In genomic region chr7:101179117-101179779, GRCh38 we compare ENCODE assay signal across 10 cellular contexts. TPM values are rescaled to one million over a fixed set of nuclear protein-coding genes. Genes with fewer than 3 reads are reported as not detected.
DNase-seq lines count a peak whose midpoint lies in the region; ATAC-seq and TF ChIP-seq lines count a peak whose summit lies in the region.
"Had no signal": no experiment of that assay in that cellular context is flagged by ENCODE, and none has a peak within 500 bp of the region (broad histone marks: within the 10 kb centered on the region; RNA-seq: fewer than 3 reads in every experiment).

No MANE protein-coding gene starts in this region.

- no peak for ATAC-seq in GM21515 (IDR thresholded peaks at IDR 0.05; ENCODE audit: unreplicated experiment)

- H3K4me3 Mint-ChIP-seq in chondrocyte (ENCODE audit: unreplicated experiment) = peak overlapping the region; percentile 55
- H3K4me3 Mint-ChIP-seq: activated CD4-positive, alpha-beta memory T cell treated with anti-CD3 and anti-CD28 coated beads, Interleukin-2, amount 10 ng/mL, durations not matched to agents 7 days and 5 days had no signal

- H2BK15ac ChIP-seq in neuronal stem cell (ENCODE audit: low read length) = peak overlapping the region; percentile 96

- peak; percentile 20 for DNase-seq in NCI-H510A treated with DMSO at 0.1 percent for 48 hours (lab: John Stamatoyannopoulos, UW)
- DNase-seq in NCI-H510A (lab: John Stamatoyannopoulos, UW) = no peak
- peak; percentile 61 for DNase-seq in NCI-H1092 treated with DMSO at 0.1 percent for 48 hours (lab: John Stamatoyannopoulos, UW)
- DNase-seq in chondrocyte (ENCODE audit: low spot score) = no peak
- DNase-seq in neuronal stem cell (ENCODE audit: low spot score) = no peak
- no peak for DNase-seq in MV-4-11 (lab: John Stamatoyannopoulos, UW)
- DNase-seq in KBM-7 = no peak
- DNase-seq: activated CD4-positive, alpha-beta memory T cell treated with anti-CD3 and anti-CD28 coated beads, Interleukin-2, amount 10 ng/mL, durations not matched to agents 7 days and 5 days had no signal

- peak overlapping the region; percentile 96 for H3K23ac ChIP-seq in neuronal stem cell (ENCODE audit: low read depth, low read length, poor library complexity)

- peaks cover 11% of the 10 kb centered on the region for H3K4me1 Mint-ChIP-seq in chondrocyte (ENCODE audit: low read depth)

- no CpG with 5 or more reads among the region's 28 CpGs for WGBS in neuronal stem cell (ENCODE audit: extremely low coverage in 2 of 2, insufficient read length in 2 of 2, insufficient replicate concordance in 1 of 2), 2 donors

- H3K4ac ChIP-seq in neuronal stem cell (ENCODE audit: low read length) = peak overlapping the region; percentile 37

- peak overlapping the region; percentile 94 for H3K4me2 ChIP-seq in neuronal stem cell (ENCODE audit: insufficient read depth, low read length, poor library complexity, severe bottlenecking)

- H3K27me3 ChIP-seq in neuronal stem cell (ENCODE audit: control insufficient read depth in 3 of 3, insufficient read depth in 3 of 3, low read depth in 1 of 3, low read length in 3 of 3) = peaks cover 14 to 49% (median 48%) of the 10 kb centered on the region in 3 experiments

- no peaks in the 10 kb centered on the region for H3K9me3 Mint-ChIP-seq in chondrocyte (ENCODE audit: low read depth)
- H3K9me3 Mint-ChIP-seq: activated CD4-positive, alpha-beta memory T cell treated with anti-CD3 and anti-CD28 coated beads, Interleukin-2, amount 10 ng/mL, durations not matched to agents 7 days and 5 days had no signal

- no peak overlapping the region for H3K9ac ChIP-seq in neuronal stem cell (ENCODE audit: low read depth, low read length, poor library complexity)

- no peaks in the 10 kb centered on the region for H3K79me1 ChIP-seq in neuronal stem cell (ENCODE audit: low read depth, low read length)

- in situ Hi-C loops in KBM-7 (cut with MboI; ENCODE audit: low pct_unique_long_range_greater_than_20kb, low sequenced_read_pairs) = no loop called here

- no peak overlapping the region for H3K14ac ChIP-seq in neuronal stem cell (ENCODE audit: low read length)

- no peak overlapping the region for H3K27ac ChIP-seq in neuronal stem cell (replicated peaks; ENCODE audit: low read length)
- H3K27ac ChIP-seq: vagina had no signal

- peak overlapping the region; percentile 81 for H2AK5ac ChIP-seq in neuronal stem cell (ENCODE audit: low read depth, low read length)

- peaks cover 0 to 6% of the 10 kb centered on the region in 2 donors for H3K9me3 ChIP-seq in neuronal stem cell (replicated peaks in 1 of 2; ENCODE audit: control insufficient read depth in 2 of 2, insufficient read depth in 1 of 2, low read depth in 1 of 2, low read length in 2 of 2)
- H3K9me3 ChIP-seq: vagina had no signal

- peak overlapping the region; percentile 4 for H2BK5ac ChIP-seq in neuronal stem cell (ENCODE audit: low read length)

- H2BK120ac ChIP-seq in neuronal stem cell (ENCODE audit: low read depth, low read length) = peak overlapping the region; percentile 81

- H2BK12ac ChIP-seq in neuronal stem cell (ENCODE audit: low read length) = no peak overlapping the region

- no peak for TF ChIP-seq CTCF in chondrocyte (IDR thresholded peaks at IDR 0.05)

- H4K91ac ChIP-seq in neuronal stem cell (ENCODE audit: low read depth, low read length, poor library complexity) = no peak overlapping the region

- peaks cover 51% of the 10 kb centered on the region for H3K27me3 Mint-ChIP-seq in chondrocyte (ENCODE audit: low read depth)

- H3K36me3 ChIP-seq in neuronal stem cell (replicated peaks in 1 of 2; ENCODE audit: control insufficient read depth in 2 of 2, insufficient read depth in 2 of 2, low read length in 2 of 2) = no peaks in the 10 kb centered on the region
- H3K36me3 ChIP-seq: vagina had no signal

- H4K8ac ChIP-seq in neuronal stem cell (ENCODE audit: low read depth, low read length) = no peak overlapping the region

- H3K18ac ChIP-seq in neuronal stem cell (ENCODE audit: low read length) = peak overlapping the region; percentile 93

- H2AFZ ChIP-seq in neuronal stem cell (ENCODE audit: low read length) = peak overlapping the region; percentile 97

- peak overlapping the region; percentile 63 for H3K27ac Mint-ChIP-seq in chondrocyte (ENCODE audit: unreplicated experiment)
- H3K27ac Mint-ChIP-seq: activated CD4-positive, alpha-beta memory T cell treated with anti-CD3 and anti-CD28 coated beads, Interleukin-2, amount 10 ng/mL, durations not matched to agents 7 days and 5 days had no signal

- H3K4me3 ChIP-seq in neuronal stem cell (ENCODE audit: low read length in 2 of 2) = peak overlapping the region; percentile 53 to 78

- peaks cover 0 to 7% of the 10 kb centered on the region in 2 donors for H3K4me1 ChIP-seq in neuronal stem cell (ENCODE audit: control insufficient read depth in 2 of 2, insufficient read depth in 1 of 2, low read depth in 1 of 2, low read length in 2 of 2)

- no peaks in the 10 kb centered on the region for H3K36me3 Mint-ChIP-seq in chondrocyte (ENCODE audit: low read depth)

RNA-seq across cellular contexts. Expression of gene NAT16, which starts 0.8 kb away (rescaled TPM):
- not detected in 3 replicates for total RNA-seq in chondrocyte
- 1.4 TPM for polyA plus RNA-seq in neuronal stem cell (2013, experiment 1 of 2)
- polyA plus RNA-seq in neuronal stem cell (2013, experiment 2 of 2) = 1.6 TPM
- total RNA-seq: activated CD4-positive, alpha-beta memory T cell treated with anti-CD3 and anti-CD28 coated beads, Interleukin-2, amount 10 ng/mL, durations not matched to agents 7 days and 5 days; vagina had no signal

RNA-seq across cellular contexts. Expression of gene VGF, which starts 13.9 kb away (rescaled TPM):
- 0.22 to 0.26 TPM in 2 of 3 replicates, not detected in the other for total RNA-seq in chondrocyte
- 3.6 TPM for polyA plus RNA-seq in neuronal stem cell (2013, experiment 1 of 2)
- 3.9 TPM for polyA plus RNA-seq in neuronal stem cell (2013, experiment 2 of 2)

RNA-seq across cellular contexts. Expression of gene MOGAT3, which starts 21.6 kb away (rescaled TPM):
- not detected in 3 replicates for total RNA-seq in chondrocyte
- polyA plus RNA-seq in neuronal stem cell (2013, experiment 1 of 2) = not detected
- not detected for polyA plus RNA-seq in neuronal stem cell (2013, experiment 2 of 2)
- total RNA-seq: activated CD4-positive, alpha-beta memory T cell treated with anti-CD3 and anti-CD28 coated beads, Interleukin-2, amount 10 ng/mL, durations not matched to agents 7 days and 5 days; vagina had no signal

RNA-seq across cellular contexts. Expression of gene AP1S1, which starts 25.0 kb away (rescaled TPM):
- 55.9 to 60.5 TPM (median 60.4 TPM) in 3 replicates for total RNA-seq in chondrocyte
- 50.8 TPM for polyA plus RNA-seq in neuronal stem cell (2013, experiment 1 of 2)
- 51.6 TPM for polyA plus RNA-seq in neuronal stem cell (2013, experiment 2 of 2)

RNA-seq across cellular contexts. Expression of gene PLOD3, which starts 38.1 kb away (rescaled TPM):
- total RNA-seq in chondrocyte = 129 to 156 TPM (median 149 TPM) in 3 replicates
- 35.2 TPM for polyA plus RNA-seq in neuronal stem cell (2013, experiment 1 of 2)
- polyA plus RNA-seq in neuronal stem cell (2013, experiment 2 of 2) = 35.0 TPM

Comparison
In these comparisons a context has a peak if more than half of its experiments do, and no peak if none do; other contexts are left out.
1. DNase-seq: peak in NCI-H510A treated with DMSO at 0.1 percent for 48 hours (single experiment) and NCI-H1092 treated with DMSO at 0.1 percent for 48 hours (single experiment); none in NCI-H510A (single experiment), chondrocyte (single experiment), neuronal stem cell (single experiment), MV-4-11 (single experiment) and KBM-7 (single experiment).